In the genomic region with DNA sequence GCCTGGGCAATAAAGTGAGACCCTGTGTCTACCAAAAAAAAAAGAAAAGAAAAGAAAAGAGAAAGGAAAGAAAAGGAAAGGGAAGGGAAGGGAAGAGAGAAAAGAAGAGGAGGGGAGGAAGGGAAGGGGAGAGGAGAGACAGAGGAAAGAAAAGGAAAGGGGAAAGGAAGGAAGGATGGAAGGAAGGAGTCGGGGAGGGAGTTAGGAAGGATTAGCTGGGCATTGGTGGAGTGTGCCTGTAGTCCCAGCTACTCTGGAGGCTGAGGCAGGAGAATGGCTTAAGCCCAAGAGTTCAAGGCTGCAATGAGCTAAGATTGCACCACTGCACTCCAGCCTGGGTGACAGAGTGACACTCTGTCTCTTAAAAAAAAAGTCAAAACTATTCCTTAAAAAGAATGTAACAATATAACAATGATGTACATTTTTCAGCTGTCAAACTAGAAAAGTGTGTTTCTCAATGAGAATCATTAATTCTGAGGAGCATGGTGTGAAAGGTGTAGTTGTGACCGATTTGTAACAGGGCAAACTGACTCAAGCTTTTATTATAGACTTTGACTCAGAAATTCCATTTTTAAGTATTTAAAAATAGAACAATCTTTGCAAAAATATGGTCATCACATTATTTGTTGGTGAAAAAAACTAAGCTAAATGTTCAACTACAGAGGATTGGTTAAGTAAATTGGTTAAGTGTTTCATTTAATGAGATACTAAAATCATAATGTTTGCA, we compare ENCODE assay signal across 16 cellular contexts. TPM values are rescaled to one million over a fixed set of nuclear protein-coding genes. Genes with fewer than 3 reads are reported as not detected.
DNase-seq lines count a peak whose midpoint lies in the region; ATAC-seq and TF ChIP-seq lines count a peak whose summit lies in the region.
"Had no signal": no experiment of that assay in that cellular context is flagged by ENCODE, and none has a peak within 500 bp of the region (broad histone marks: within the 10 kb centered on the region; RNA-seq: fewer than 3 reads in every experiment).

No MANE protein-coding gene starts in this region.

- TF ChIP-seq CTCF in chondrocyte (IDR thresholded peaks at IDR 0.05) = no peak

- peaks cover 33% of the 10 kb centered on the region for H3K4me1 Mint-ChIP-seq in activated naive CD4-positive, alpha-beta T cell treated with anti-CD3 and anti-CD28 coated beads, Interleukin-2, amount 50 U/mL, for 24 hours
- H3K4me1 Mint-ChIP-seq in T-helper 17 cell (peaks cover 9% of the 10 kb centered on the region), chondrocyte (ENCODE audit: low read depth) (peaks cover 12% of the 10 kb centered on the region)
- peaks cover 13 to 25% of the 10 kb centered on the region in 2 donors for H3K4me1 Mint-ChIP-seq in stimulated activated naive B cell treated with anti-CD40 and anti-IgM and Interleukin-4, amounts not matched to agents 10 μg/mL and 1 μg/mL and 100 μg/mL, for 72 hours

- peaks cover 14% of the 10 kb centered on the region for H3K36me3 Mint-ChIP-seq in activated naive CD4-positive, alpha-beta T cell treated with anti-CD3 and anti-CD28 coated beads, Interleukin-2, amount 50 U/mL, for 24 hours
- peaks cover 7% of the 10 kb centered on the region for H3K36me3 Mint-ChIP-seq in T-helper 17 cell (ENCODE audit: low read depth)
- H3K36me3 Mint-ChIP-seq in chondrocyte (ENCODE audit: low read depth) = peaks cover 9% of the 10 kb centered on the region
- H3K36me3 Mint-ChIP-seq in stimulated activated naive B cell treated with anti-CD40 and anti-IgM and Interleukin-4, amounts not matched to agents 10 μg/mL and 1 μg/mL and 100 μg/mL, for 72 hours = peaks cover 21 to 38% of the 10 kb centered on the region in 2 donors

- H3K4me3 Mint-ChIP-seq in activated naive CD4-positive, alpha-beta T cell treated with anti-CD3 and anti-CD28 coated beads, Interleukin-2, amount 50 U/mL, for 24 hours = peak overlapping the region; percentile 43
- H3K4me3 Mint-ChIP-seq in T-helper 17 cell (no peak overlapping the region), chondrocyte (ENCODE audit: unreplicated experiment) (no peak overlapping the region)
- H3K4me3 Mint-ChIP-seq in stimulated activated naive B cell treated with anti-CD40 and anti-IgM and Interleukin-4, amounts not matched to agents 10 μg/mL and 1 μg/mL and 100 μg/mL, for 72 hours = no peak overlapping the region

- no peaks in the 10 kb centered on the region for H3K9me3 ChIP-seq in T-helper 17 cell (ENCODE audit: control insufficient read depth, low read length, poor library complexity, severe bottlenecking)
- H3K9me3 ChIP-seq: BLaER1 treated with 17β-estradiol and CSF1 and Interleukin-3, amounts not matched to agents 10 nM and 100 nM had no signal

- ATAC-seq in T-helper 17 cell = no peak
- peak in 1 of 2 donors; percentile 47 for ATAC-seq in stimulated activated naive B cell treated with anti-CD40 and anti-IgM and Interleukin-4, amounts not matched to agents 10 μg/mL and 1 μg/mL and 100 μg/mL, for 72 hours (replicated peaks)
- no peak for ATAC-seq in GM18873 (IDR thresholded peaks at IDR 0.05; ENCODE audit: low FRiP score, unreplicated experiment)
- ATAC-seq: K562 had no signal

- DNase-seq in activated naive CD4-positive, alpha-beta T cell treated with anti-CD3 and anti-CD28 coated beads, Interleukin-2, amount 50 U/mL, for 16 hours = no peak
- DNase-seq in T-helper 17 cell = no peak
- no peak for DNase-seq in chondrocyte (ENCODE audit: low spot score)
- DNase-seq in stimulated activated naive B cell treated with anti-CD40 and anti-IgM and Interleukin-4, amounts not matched to agents 10 μg/mL and 1 μg/mL and 100 μg/mL, for 72 hours = no peak
- DNase-seq in GDM1 (lab: John Stamatoyannopoulos, UW) = no peak
- no peak for DNase-seq in NCI-H2196 treated with DMSO at 0.1 percent for 48 hours (lab: John Stamatoyannopoulos, UW; ENCODE audit: unreplicated experiment)
- DNase-seq: DMS 273 treated with DMSO at 0.1 percent for 48 hours, HCEC 1CT, NCI-H1092 treated with DMSO at 0.1 percent for 48 hours, NCI-H1694 treated with DMSO at 0.1 percent for 48 hours, NCI-H446, PC-9 had no signal

- peak overlapping the region; percentile 90 for H3K27ac Mint-ChIP-seq in activated naive CD4-positive, alpha-beta T cell treated with anti-CD3 and anti-CD28 coated beads, Interleukin-2, amount 50 U/mL, for 24 hours
- H3K27ac Mint-ChIP-seq in T-helper 17 cell (peak overlapping the region; percentile 65), chondrocyte (ENCODE audit: unreplicated experiment) (peak overlapping the region; percentile 57)
- H3K27ac Mint-ChIP-seq in stimulated activated naive B cell treated with anti-CD40 and anti-IgM and Interleukin-4, amounts not matched to agents 10 μg/mL and 1 μg/mL and 100 μg/mL, for 72 hours = peak overlapping the region; percentile 75

- H3K27me3 Mint-ChIP-seq in activated naive CD4-positive, alpha-beta T cell treated with anti-CD3 and anti-CD28 coated beads, Interleukin-2, amount 50 U/mL, for 24 hours = no peaks in the 10 kb centered on the region
- no peaks in the 10 kb centered on the region for H3K27me3 Mint-ChIP-seq in T-helper 17 cell
- H3K27me3 Mint-ChIP-seq in chondrocyte (ENCODE audit: low read depth) = no peaks in the 10 kb centered on the region
- no peaks in the 10 kb centered on the region for H3K27me3 Mint-ChIP-seq in stimulated activated naive B cell treated with anti-CD40 and anti-IgM and Interleukin-4, amounts not matched to agents 10 μg/mL and 1 μg/mL and 100 μg/mL, for 72 hours

- no peaks in the 10 kb centered on the region for H3K9me3 Mint-ChIP-seq in activated naive CD4-positive, alpha-beta T cell treated with anti-CD3 and anti-CD28 coated beads, Interleukin-2, amount 50 U/mL, for 24 hours
- no peaks in the 10 kb centered on the region for H3K9me3 Mint-ChIP-seq in chondrocyte (ENCODE audit: low read depth)
- H3K9me3 Mint-ChIP-seq in stimulated activated naive B cell treated with anti-CD40 and anti-IgM and Interleukin-4, amounts not matched to agents 10 μg/mL and 1 μg/mL and 100 μg/mL, for 72 hours = no peaks in the 10 kb centered on the region

RNA-seq across cellular contexts. Expression of gene SNRPB, which starts 14.7 kb away (rescaled TPM):
- total RNA-seq in T-helper 17 cell (100 to 1,000 TPM; 136 to 140 TPM), chondrocyte (99.8 to 103 TPM (median 103 TPM) in 3 replicates)

RNA-seq across cellular contexts. Expression of gene ZNF343, which starts 52.8 kb away (rescaled TPM):
- total RNA-seq in T-helper 17 cell = 1 to 10 TPM; 4.9 to 6.1 TPM
- total RNA-seq in chondrocyte = 9.6 to 12.2 TPM (median 11.5 TPM) in 3 replicates
